22 cellular contexts compared by ENCODE assay signal in the genomic region with DNA sequence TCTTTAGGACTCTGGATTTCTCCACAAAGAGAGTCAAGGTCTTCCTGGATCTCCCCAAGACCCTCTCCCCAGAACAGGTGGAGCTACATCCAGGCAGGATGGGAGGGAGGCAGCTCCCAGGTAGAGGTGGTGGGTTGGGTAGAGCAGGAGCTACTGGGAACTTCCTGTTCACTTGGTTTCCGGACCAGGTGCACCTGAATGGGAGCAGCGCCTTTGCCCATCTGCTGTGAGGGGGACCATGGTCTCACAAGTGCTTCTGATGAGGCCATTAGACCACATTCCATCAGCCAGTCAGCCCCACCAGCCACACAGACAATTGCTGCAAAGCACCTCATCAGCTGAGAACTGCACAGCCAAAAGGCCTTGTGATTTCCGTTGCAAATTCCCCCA.
A peak's percentile ranks its signal among the peaks of the same experiment; 100 is the strongest.
DNase-seq lines count a peak whose midpoint lies in the region; ATAC-seq, FAIRE-seq and TF ChIP-seq lines count a peak whose summit lies in the region.
"Had no signal": no experiment of that assay in that cellular context is flagged by ENCODE, and none has a peak within 500 bp of the region (broad histone marks: within the 10 kb centered on the region; RNA-seq: fewer than 3 reads in every experiment).

No MANE protein-coding gene starts in this region.

- no peak overlapping the region for H2AK5ac ChIP-seq in H1 (ENCODE audit: low read depth, low read length)
- peak overlapping the region; percentile 2 for H2AK5ac ChIP-seq in neuronal stem cell (ENCODE audit: low read depth, low read length)

- peak; percentile 24 for DNase-seq in activated CD8-positive, alpha-beta memory T cell treated with anti-CD3 and anti-CD28 coated beads for 24 hours
- no peak for DNase-seq in activated CD8-positive, alpha-beta memory T cell treated with anti-CD3 and anti-CD28 coated beads, Interleukin-2, amount 50 U/mL, for 4 hours
- DNase-seq in NCI-H526 (lab: John Stamatoyannopoulos, UW) (peak; percentile 62 to 71), H1 (ENCODE audit: low read depth in 1 of 2, low spot score in 2 of 2) (no peak), neuronal stem cell (ENCODE audit: low spot score) (no peak), T-helper 9 cell (no peak), vagina (ENCODE audit: extremely low spot score in 2 of 2) (no peak)
- DNase-seq: AML-193; Caco-2; CD4-positive, alpha-beta T cell; GM23248; HCEC 1CT had no signal

- H3K27me3 ChIP-seq in H1 (replicated peaks in 1 of 4; ENCODE audit: control insufficient read depth in 3 of 4, extremely low read depth in 1 of 4, insufficient read depth in 3 of 4, low read length in 3 of 4), result no peaks in the 10 kb centered on the region; a peak in 1 of 7 replicates
- no peaks in the 10 kb centered on the region for H3K27me3 ChIP-seq in neuronal stem cell (ENCODE audit: control insufficient read depth in 3 of 3, insufficient read depth in 3 of 3, low read depth in 1 of 3, low read length in 3 of 3)
- H3K27me3 ChIP-seq in vagina, result no peaks in the 10 kb centered on the region

- no peak overlapping the region for H3K27ac ChIP-seq in H1 (ENCODE audit: low read depth, low read length)
- H3K27ac ChIP-seq in neuronal stem cell (replicated peaks; ENCODE audit: low read length), result no peak overlapping the region
- no peak overlapping the region for H3K27ac ChIP-seq in vagina
- H3K27ac ChIP-seq: 22Rv1, A549, C4-2B, GM23248, HL-60 had no signal

- H2BK12ac ChIP-seq in H1 (ENCODE audit: low read depth, low read length) (no peak overlapping the region), neuronal stem cell (ENCODE audit: low read length) (no peak overlapping the region)

- WGBS in H1 (ENCODE audit: extremely low coverage in 1 of 2, insufficient coverage in 1 of 2, insufficient read length in 1 of 2, insufficient replicate concordance in 2 of 2, low coverage in 1 of 2, low lambda C conversion rate in 2 of 2, missing lambda C conversion rate in 1 of 2), 2 experiments, result 86% methylated on average over 2 of the region's 3 CpGs; no CpG with 5 or more reads in 1 of the 2 experiments
- WGBS in neuronal stem cell (ENCODE audit: extremely low coverage in 2 of 2, insufficient read length in 2 of 2, insufficient replicate concordance in 1 of 2), 2 donors, result no CpG with 5 or more reads among the region's 3 CpGs

- H3K14ac ChIP-seq in H1 (ENCODE audit: insufficient read length), result no peak overlapping the region
- no peak overlapping the region for H3K14ac ChIP-seq in neuronal stem cell (ENCODE audit: low read length)

- no peak for FAIRE-seq in H1 (lab: Jason Lieb, UNC)
- FAIRE-seq: A549, D721Med, G401.6, GM12891, GM19239, H54 had no signal

- H3K36me3 ChIP-seq in H1 (ENCODE audit: control insufficient read depth in 2 of 4, insufficient read depth in 4 of 4, low read length in 3 of 4), result no peaks in the 10 kb centered on the region
- no peaks in the 10 kb centered on the region for H3K36me3 ChIP-seq in neuronal stem cell (replicated peaks in 1 of 2; ENCODE audit: control insufficient read depth in 2 of 2, insufficient read depth in 2 of 2, low read length in 2 of 2)
- no peaks in the 10 kb centered on the region for H3K36me3 ChIP-seq in vagina

- H3K4me1 ChIP-seq in H1 (replicated peaks in 1 of 4; ENCODE audit: control insufficient read depth in 3 of 4, insufficient read depth in 4 of 4, low read length in 3 of 4), result no peaks in the 10 kb centered on the region; a peak in 1 of 7 replicates
- no peaks in the 10 kb centered on the region for H3K4me1 ChIP-seq in neuronal stem cell (ENCODE audit: control insufficient read depth in 2 of 2, insufficient read depth in 1 of 2, low read depth in 1 of 2, low read length in 2 of 2)
- no peaks in the 10 kb centered on the region for H3K4me1 ChIP-seq in vagina
- H3K4me1 ChIP-seq: A549, Caco-2 had no signal

- TF ChIP-seq POLR2A in H1 (IDR thresholded peaks at IDR 0.05; ENCODE audit: control extremely low read depth in 1 of 2, low read depth in 2 of 2, low read length in 2 of 2) (no peak), vagina (IDR thresholded peaks at IDR 0.05) (no peak)

- H3K4me2 ChIP-seq in H1 (ENCODE audit: insufficient read depth in 1 of 2, low read depth in 2 of 2, low read length in 2 of 2) (no peak overlapping the region), neuronal stem cell (ENCODE audit: insufficient read depth, low read length, poor library complexity, severe bottlenecking) (no peak overlapping the region)
- H3K4me2 ChIP-seq: A549 had no signal

- TF ChIP-seq CTCF in H1 (IDR thresholded peaks at IDR 0.05; ENCODE audit: control extremely low read depth in 1 of 3, insufficient read depth in 1 of 3, low read depth in 1 of 3, low read length in 3 of 3) (no peak), vagina (IDR thresholded peaks at IDR 0.05) (no peak)

- no peaks in the 10 kb centered on the region for H3K79me2 ChIP-seq in H1 (ENCODE audit: control insufficient read depth in 1 of 2, insufficient read depth in 2 of 2, low read length in 2 of 2)

- no peaks in the 10 kb centered on the region for H3K23me2 ChIP-seq in H1 (ENCODE audit: low read depth, low read length)

- H4K5ac ChIP-seq in H1 (ENCODE audit: insufficient read length, low read depth, low read length), result no peak overlapping the region

- H3K4me3 ChIP-seq in H1 (ENCODE audit: extremely low read depth in 1 of 4, insufficient read depth in 2 of 4, low read depth in 3 of 4, low read length in 4 of 4) (no peak overlapping the region), neuronal stem cell (ENCODE audit: low read length in 2 of 2) (no peak overlapping the region), vagina (no peak overlapping the region)
- H3K4me3 ChIP-seq: A549, GM23248 had no signal

- intact Hi-C loops in vagina (cut with DNase I), result no loop called here

- H3K23ac ChIP-seq in H1 (ENCODE audit: insufficient read length) (no peak overlapping the region), neuronal stem cell (ENCODE audit: low read depth, low read length, poor library complexity) (no peak overlapping the region)

- no peak overlapping the region for H3K18ac ChIP-seq in H1 (ENCODE audit: extremely low read depth, low read length)
- H3K18ac ChIP-seq in neuronal stem cell (ENCODE audit: low read length), result no peak overlapping the region

- no peak for TF ChIP-seq EP300 in H1 (IDR thresholded peaks at IDR 0.05; ENCODE audit: borderline replicate concordance in 1 of 2, low read depth in 2 of 2, low read length in 2 of 2)

- no peaks in the 10 kb centered on the region for H4K20me1 ChIP-seq in H1 (replicated peaks in 1 of 2; ENCODE audit: control insufficient read depth in 1 of 2, insufficient read depth in 2 of 2, low read length in 2 of 2)

- H2BK5ac ChIP-seq in H1 (ENCODE audit: low read depth, low read length) (no peak overlapping the region), neuronal stem cell (ENCODE audit: low read length) (no peak overlapping the region)

- POLR2A ChIA-PET in H1 (lab: Charles Lee; ENCODE audit: partially characterized antibody), result no interaction called here

- no peak overlapping the region for H2BK20ac ChIP-seq in H1 (ENCODE audit: low read length)

- H4K8ac ChIP-seq in H1 (ENCODE audit: extremely low read depth, insufficient read depth, low read length) (peak overlapping the region; percentile 57; the same call in 1 of the 2 replicates), neuronal stem cell (ENCODE audit: low read depth, low read length) (no peak overlapping the region)

- H3K4ac ChIP-seq in H1 (replicated peaks; ENCODE audit: insufficient read length, low read depth, low read length) (no peak overlapping the region), neuronal stem cell (ENCODE audit: low read length) (no peak overlapping the region)

- no peak overlapping the region for H2BK15ac ChIP-seq in H1 (ENCODE audit: low read length)
- no peak overlapping the region for H2BK15ac ChIP-seq in neuronal stem cell (ENCODE audit: low read length)

- H2BK120ac ChIP-seq in H1 (replicated peaks; ENCODE audit: low read depth, low read length) (no peak overlapping the region), neuronal stem cell (ENCODE audit: low read depth, low read length) (no peak overlapping the region)

- TF ChIP-seq RAD21 in H1 (IDR thresholded peaks at IDR 0.05 in 1 of 2, conservative IDR thresholded peaks at IDR 0.05 in 1 of 2; ENCODE audit: low read depth in 2 of 2, low read length in 2 of 2), result no peak

- H4K91ac ChIP-seq in H1 (replicated peaks; ENCODE audit: insufficient read length, low read length) (no peak overlapping the region), neuronal stem cell (ENCODE audit: low read depth, low read length, poor library complexity) (no peak overlapping the region)

- CTCF ChIA-PET in H1 (lab: Charles Lee; ENCODE audit: partially characterized antibody), result interaction anchor here (0.8 to 1.3 kb wide), 3 partner anchors 9 to 37 kb away, joined by 3 to 4 read pairs (median 3); no protein-coding TSS in a partner anchor

- no peak overlapping the region for H3K56ac ChIP-seq in H1 (replicated peaks; ENCODE audit: insufficient read length, low read depth, low read length)

- no peak for ATAC-seq in HG03039 (IDR thresholded peaks at IDR 0.05; ENCODE audit: unreplicated experiment)
- ATAC-seq: A549 had no signal

- H3K9ac ChIP-seq in H1 (replicated peaks in 1 of 4; ENCODE audit: extremely low read depth in 1 of 4, low read depth in 3 of 4, low read length in 3 of 4) (no peak overlapping the region), neuronal stem cell (ENCODE audit: low read depth, low read length, poor library complexity) (no peak overlapping the region)
- H3K9ac ChIP-seq: GM23248 had no signal

- H3K79me1 ChIP-seq in H1 (ENCODE audit: low read depth, low read length), result no peaks in the 10 kb centered on the region
- no peaks in the 10 kb centered on the region for H3K79me1 ChIP-seq in neuronal stem cell (ENCODE audit: low read depth, low read length)

- H3K9me3 ChIP-seq in H1 (ENCODE audit: insufficient read depth in 2 of 2, low read depth in 1 of 2, low read length in 1 of 2) (no peaks in the 10 kb centered on the region), neuronal stem cell (replicated peaks in 1 of 2; ENCODE audit: control insufficient read depth in 2 of 2, insufficient read depth in 1 of 2, low read depth in 1 of 2, low read length in 2 of 2) (no peaks in the 10 kb centered on the region), vagina (no peaks in the 10 kb centered on the region)
- H3K9me3 ChIP-seq: A549, Caco-2 had no signal

- no peak overlapping the region for H2AFZ ChIP-seq in H1 (ENCODE audit: low read length)
- no peak overlapping the region for H2AFZ ChIP-seq in neuronal stem cell (ENCODE audit: low read length)
- H2AFZ ChIP-seq: GM23248 had no signal

Comparison
In these comparisons a context has a peak if more than half of its experiments do, and no peak if none do; other contexts are left out.
1. DNase-seq: peak in activated CD8-positive, alpha-beta memory T cell treated with anti-CD3 and anti-CD28 coated beads for 24 hours (single experiment) and NCI-H526 (2 of 2); none in activated CD8-positive, alpha-beta memory T cell treated with anti-CD3 and anti-CD28 coated beads, Interleukin-2, amount 50 U/mL, for 4 hours (single experiment), H1 (0 of 2), neuronal stem cell (single experiment), T-helper 9 cell (single experiment) and vagina (0 of 2).